8 cellular contexts compared by ENCODE assay signal in the genomic region with DNA sequence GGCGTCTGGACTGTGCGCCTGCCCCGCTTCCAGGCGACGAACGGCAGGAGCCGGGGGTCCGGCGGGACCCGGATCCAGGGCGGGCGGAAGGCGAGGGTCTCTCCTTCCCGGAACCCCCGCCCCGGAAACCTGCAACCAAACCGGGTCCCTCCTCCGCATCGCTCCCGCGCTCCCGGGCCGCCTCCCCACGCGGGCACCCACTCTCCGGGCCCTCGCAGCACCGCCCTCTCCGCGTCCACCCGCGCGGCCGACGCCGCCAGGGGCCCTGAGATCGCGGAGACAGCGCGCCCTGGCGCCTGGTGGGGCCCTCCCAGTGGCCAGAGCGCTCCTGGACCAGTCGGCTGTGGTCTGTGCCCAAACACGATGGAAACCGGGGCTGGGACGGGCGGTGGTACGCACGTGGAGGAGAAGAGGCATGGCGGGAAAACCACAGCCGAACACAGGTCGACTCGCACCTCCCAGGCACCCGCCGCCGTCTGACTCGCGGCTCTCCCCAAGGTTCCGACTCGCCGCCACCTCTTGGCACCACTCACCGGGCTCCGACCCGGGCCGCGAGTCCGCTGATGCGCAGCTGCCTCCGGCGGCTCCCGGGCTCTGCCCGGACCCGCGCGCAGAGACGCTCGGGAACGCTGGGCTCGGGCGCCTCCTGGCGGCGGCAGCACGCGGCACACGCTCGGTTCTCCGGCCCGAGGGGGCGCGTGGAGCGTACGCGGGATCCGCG. TPM values are rescaled to one million over a fixed set of nuclear protein-coding genes. Genes with fewer than 3 reads are reported as not detected.
DNase-seq lines count a peak whose midpoint lies in the region; ATAC-seq and TF ChIP-seq lines count a peak whose summit lies in the region.

No MANE protein-coding gene starts in this region.

- TF ChIP-seq POLR2A in vagina (IDR thresholded peaks at IDR 0.05) = no peak

- peak; percentile 10; the same call in 1 of the 3 replicates for ATAC-seq in RWPE2 (ENCODE audit: low read depth)
- peak; percentile 61 for ATAC-seq in activated naive CD8-positive, alpha-beta T cell treated with anti-CD3 and anti-CD28 coated beads, Interleukin-2, amount 10 ng/mL, durations not matched to agents 7 days and 5 days (ENCODE audit: low read depth)
- peak; percentile 59 to 75 (median 65) for ATAC-seq in psoas muscle

- H3K9me3 Mint-ChIP-seq in activated naive CD8-positive, alpha-beta T cell treated with anti-CD3 and anti-CD28 coated beads, Interleukin-2, amount 10 ng/mL, durations not matched to agents 7 days and 5 days = no peaks in the 10 kb centered on the region

- H3K4me1 ChIP-seq in GM23248 (ENCODE audit: insufficient read depth) = no peaks in the 10 kb centered on the region
- no peaks in the 10 kb centered on the region for H3K4me1 ChIP-seq in RWPE2 (ENCODE audit: insufficient read depth, poor library complexity, severe bottlenecking)
- H3K4me1 ChIP-seq in left ventricle myocardium inferior = peaks cover 35% of the 10 kb centered on the region
- peaks cover 24% of the 10 kb centered on the region for H3K4me1 ChIP-seq in psoas muscle
- peaks cover 26% of the 10 kb centered on the region for H3K4me1 ChIP-seq in vagina

- H3K4me3 Mint-ChIP-seq in activated naive CD8-positive, alpha-beta T cell treated with anti-CD3 and anti-CD28 coated beads, Interleukin-2, amount 10 ng/mL, durations not matched to agents 7 days and 5 days = peak overlapping the region; percentile 68

- H3K27ac ChIP-seq in GM23248 = no peak overlapping the region
- H3K27ac ChIP-seq in RWPE2 (ENCODE audit: poor library complexity, severe bottlenecking) = no peak overlapping the region
- no peak overlapping the region for H3K27ac ChIP-seq in left ventricle myocardium inferior (replicated peaks)
- H3K27ac ChIP-seq in psoas muscle = no peak overlapping the region
- H3K27ac ChIP-seq in vagina = no peak overlapping the region

- intact Hi-C loops in left ventricle myocardium inferior (cut with micrococcal nuclease) (loop anchor here (5.0 to 10.0 kb wide), 2 partner anchors 269 to 651 kb away; no protein-coding TSS in a partner anchor), psoas muscle (cut with DNase I) (loop anchor here (1.0 to 5.0 kb wide), 5 partner anchors 270 to 671 kb away; no protein-coding TSS in a partner anchor), vagina (cut with DNase I) (loop anchor here (2.0 to 10.0 kb wide), 2 partner anchors 269 to 671 kb away; no protein-coding TSS in a partner anchor)

- H3K9me2 ChIP-seq in GM23248 (ENCODE audit: insufficient read depth) = no peaks in the 10 kb centered on the region

- no peaks in the 10 kb centered on the region for H4K20me1 ChIP-seq in GM23248 (ENCODE audit: insufficient read depth)

- peak overlapping the region; percentile 76 for H2AFZ ChIP-seq in GM23248

- no peaks in the 10 kb centered on the region for H3K79me2 ChIP-seq in GM23248 (ENCODE audit: insufficient read depth)

- no peaks in the 10 kb centered on the region for H3K9me3 ChIP-seq in GM23248 (ENCODE audit: low read depth)
- H3K9me3 ChIP-seq in RWPE2 (ENCODE audit: severe bottlenecking) = no peaks in the 10 kb centered on the region
- H3K9me3 ChIP-seq in left ventricle myocardium inferior (replicated peaks) = no peaks in the 10 kb centered on the region
- no peaks in the 10 kb centered on the region for H3K9me3 ChIP-seq in psoas muscle
- no peaks in the 10 kb centered on the region for H3K9me3 ChIP-seq in vagina

- H3K4me1 Mint-ChIP-seq in activated naive CD8-positive, alpha-beta T cell treated with anti-CD3 and anti-CD28 coated beads, Interleukin-2, amount 10 ng/mL, durations not matched to agents 7 days and 5 days = peaks cover 32% of the 10 kb centered on the region

- H3K4me3 ChIP-seq in AG04449 (ENCODE audit: low read depth, low read length) (peak overlapping the region; percentile 51), GM23248 (peak overlapping the region; percentile 59), RWPE2 (ENCODE audit: severe bottlenecking) (peak overlapping the region; percentile 16), left ventricle myocardium inferior (peak overlapping the region; percentile 60), psoas muscle (peak overlapping the region; percentile 62), vagina (peak overlapping the region; percentile 17 to 37)

- in situ Hi-C loops in GM23248 (cut with MboI) = loop anchor here (10.0 kb wide), 2 partner anchors 271 to 661 kb away; no protein-coding TSS in a partner anchor

- H3K27me3 ChIP-seq in GM23248 (replicated peaks; ENCODE audit: insufficient read depth) (peaks cover 63% of the 10 kb centered on the region), RWPE2 (ENCODE audit: insufficient read depth, poor library complexity, severe bottlenecking) (peaks cover 64% of the 10 kb centered on the region), left ventricle myocardium inferior (ENCODE audit: low read depth) (peaks cover 100% of the 10 kb centered on the region), psoas muscle (ENCODE audit: insufficient read depth in 3 of 3, low read length in 2 of 3) (peaks cover 4 to 88% (median 62%) of the 10 kb centered on the region in 3 donors), vagina (peaks cover 8% of the 10 kb centered on the region)

- H3K27ac Mint-ChIP-seq in activated naive CD8-positive, alpha-beta T cell treated with anti-CD3 and anti-CD28 coated beads, Interleukin-2, amount 10 ng/mL, durations not matched to agents 7 days and 5 days = no peak overlapping the region

- H3K9ac ChIP-seq in GM23248 = no peak overlapping the region

- POLR2A ChIA-PET in AG04449 (lab: Yijun Ruan, JAX) = no interaction called here
- POLR2A ChIA-PET in activated naive CD8-positive, alpha-beta T cell treated with anti-CD3 and anti-CD28 coated beads, Interleukin-2, amount 10 ng/mL, durations not matched to agents 7 days and 5 days (lab: Charles Lee) = interaction anchor here (0.9 to 1.4 kb wide), 3 partner anchors 270 to 646 kb away, joined by 3 to 4 read pairs (median 3); no protein-coding TSS in a partner anchor

- DNase-seq in AG04449 (ENCODE audit: low read depth, low spot score) = no peak
- DNase-seq in GM23248 = peak; percentile 69
- DNase-seq in RWPE2 (ENCODE audit: low spot score) = no peak
- DNase-seq in activated naive CD8-positive, alpha-beta T cell treated with anti-CD3 and anti-CD28 coated beads, Interleukin-2, amount 10 ng/mL, durations not matched to agents 7 days and 5 days = peak; percentile 85
- DNase-seq in left ventricle myocardium inferior = no peak
- DNase-seq in psoas muscle = peak in 1 of 2 donors; percentile 66
- DNase-seq in vagina (ENCODE audit: extremely low spot score in 2 of 2) = no peak
- DNase-seq in NCI-H187 (lab: John Stamatoyannopoulos, UW) = no peak

- TF ChIP-seq CTCF in AG04449 (IDR thresholded peaks at IDR 0.05; ENCODE audit: insufficient read depth, low read length, missing control alignments) (peak; percentile 78), RWPE2 (IDR thresholded peaks at IDR 0.05; ENCODE audit: poor library complexity, severe bottlenecking) (peak; percentile 61), left ventricle myocardium inferior (IDR thresholded peaks at IDR 0.05; ENCODE audit: borderline replicate concordance) (peak; percentile 71), psoas muscle (IDR thresholded peaks at IDR 0.05) (peak; percentile 67), vagina (IDR thresholded peaks at IDR 0.05) (peak; percentile 21 to 54 (median 44))

- WGBS in GM23248 (ENCODE audit: low coverage in 1 of 2, low lambda C conversion rate in 2 of 2, missing lambda C conversion rate in 2 of 2), 2 experiments = 5 to 11% methylated on average over 60 to 64 of the region's 95 CpGs
- 0 to 1% (median 0%) methylated on average over 67 to 95 of the region's 95 CpGs for WGBS in psoas muscle, 3 donors

- no peaks in the 10 kb centered on the region for H3K36me3 ChIP-seq in GM23248 (ENCODE audit: low read depth)
- no peaks in the 10 kb centered on the region for H3K36me3 ChIP-seq in RWPE2 (ENCODE audit: low read depth)
- no peaks in the 10 kb centered on the region for H3K36me3 ChIP-seq in left ventricle myocardium inferior
- no peaks in the 10 kb centered on the region for H3K36me3 ChIP-seq in psoas muscle (ENCODE audit: insufficient read depth in 1 of 2, low read depth in 1 of 2)
- no peaks in the 10 kb centered on the region for H3K36me3 ChIP-seq in vagina

- CTCF ChIA-PET in AG04449 (lab: Yijun Ruan, JAX) = interaction anchor here (0.9 to 19.9 kb wide), 37 partner anchors 10 to 681 kb away, joined by 3 to 374 read pairs (median 4); no protein-coding TSS in a partner anchor

- peaks cover 48% of the 10 kb centered on the region for H3K27me3 Mint-ChIP-seq in activated naive CD8-positive, alpha-beta T cell treated with anti-CD3 and anti-CD28 coated beads, Interleukin-2, amount 10 ng/mL, durations not matched to agents 7 days and 5 days

- no peaks in the 10 kb centered on the region for H3K36me3 Mint-ChIP-seq in activated naive CD8-positive, alpha-beta T cell treated with anti-CD3 and anti-CD28 coated beads, Interleukin-2, amount 10 ng/mL, durations not matched to agents 7 days and 5 days

- no peaks in the 10 kb centered on the region for H3F3A ChIP-seq in GM23248 (ENCODE audit: insufficient read depth)

- H3K4me2 ChIP-seq in GM23248 (ENCODE audit: unreplicated experiment) = peak overlapping the region; percentile 64

RNA-seq across cellular contexts. Expression of gene NKX2-2, which starts 7.9 kb away (rescaled TPM):
- total RNA-seq in GM23248 (2014; rRNA removed; shearing (Covaris generic)) = not detected in 2 replicates
- polyA plus RNA-seq in GM23248 (2016; fragmentation: Nextera tagmentation; extraction: Ambion mirVana) (not detected in 2 replicates), psoas muscle (not detected)
- total RNA-seq in activated naive CD8-positive, alpha-beta T cell treated with anti-CD3 and anti-CD28 coated beads, Interleukin-2, amount 10 ng/mL, durations not matched to agents 7 days and 5 days = not detected
- total RNA-seq in left ventricle myocardium inferior (not detected), psoas muscle (not detected), vagina (not detected)

Comparison
In these comparisons a context has a peak if more than half of its experiments do, and no peak if none do; other contexts are left out.
1. DNase-seq: peak in GM23248 (single experiment) and activated naive CD8-positive, alpha-beta T cell treated with anti-CD3 and anti-CD28 coated beads, Interleukin-2, amount 10 ng/mL, durations not matched to agents 7 days and 5 days (single experiment); none in AG04449 (single experiment), RWPE2 (single experiment), left ventricle myocardium inferior (single experiment), vagina (0 of 2) and NCI-H187 (0 of 2).
2. ATAC-seq: peak in every context shown above with its lines; median percentile 65 in psoas muscle; 61 in activated naive CD8-positive, alpha-beta T cell treated with anti-CD3 and anti-CD28 coated beads, Interleukin-2, amount 10 ng/mL, durations not matched to agents 7 days and 5 days; 10 in RWPE2.
3. Peak in every context shown above with its lines, with median percentiles within 50 percentile points of each other: H3K4me3 ChIP-seq and CTCF ChIP-seq.